In the genomic region with DNA sequence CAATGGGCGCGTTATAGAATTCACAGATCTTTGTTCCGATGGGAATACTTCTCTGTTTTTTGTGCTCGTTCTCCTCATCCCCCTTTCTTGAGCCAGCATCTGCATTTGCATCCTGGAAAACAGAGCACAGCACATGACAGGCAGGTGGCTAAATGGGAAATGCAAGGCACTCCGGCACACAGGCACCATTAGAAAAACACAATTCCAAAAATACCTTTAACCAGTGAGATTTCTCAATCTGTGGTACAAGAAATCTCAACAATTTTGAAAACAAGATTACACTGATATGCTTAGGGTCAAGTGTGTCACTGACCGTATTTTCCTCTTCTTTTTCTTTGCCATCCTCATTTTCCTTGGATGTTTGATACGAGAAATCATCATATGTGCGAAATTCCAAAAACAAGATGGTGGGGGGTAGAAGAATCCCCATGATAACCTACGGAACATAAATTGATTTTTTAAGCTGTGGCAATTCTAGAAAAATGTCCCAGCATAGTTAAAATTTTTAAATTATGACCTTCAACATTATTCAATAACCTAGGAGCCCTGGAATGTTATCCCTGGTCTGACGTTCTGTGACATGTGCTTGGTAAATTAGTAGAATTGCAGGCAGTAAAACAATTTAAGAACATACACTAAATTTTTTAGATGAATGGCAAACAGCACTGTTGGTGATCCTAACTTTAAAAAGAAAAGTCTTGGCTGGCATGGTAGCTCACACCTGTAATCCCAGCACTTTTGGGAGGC, we compare ENCODE assay signal across 30 cellular contexts.
"Had no signal": no experiment of that assay in that cellular context is flagged by ENCODE, and none has a peak within 500 bp of the region (broad histone marks: within the 10 kb centered on the region; RNA-seq: fewer than 3 reads in every experiment).

No MANE protein-coding gene starts in this region.

- H3K27ac ChIP-seq: adrenal gland, cardiac muscle cell, VCaP had no signal

- H3K4me1 ChIP-seq: adrenal gland had no signal

- DNase-seq: activated B cell treated with CpG ODN at 0.5 μM for 24 hours; activated CD4-positive, alpha-beta memory T cell treated with anti-CD3 and anti-CD28 coated beads for 36 hours; activated CD4-positive, alpha-beta T cell treated with anti-CD3 and anti-CD28 coated beads for 4 hours; activated CD4-positive, alpha-beta T cell treated with anti-CD3 and anti-CD28 coated beads, Interleukin-2, amount 10 ng/mL, durations not matched to agents 24 days and 14 days; activated CD4-positive, alpha-beta T cell treated with anti-CD3 and anti-CD28 coated beads, Interleukin-2, amount 50 U/mL, for 1 hour; activated CD4-positive, alpha-beta T cell treated with anti-CD3 and anti-CD28 coated beads, Interleukin-2, amount 50 U/mL, for 4 hours; activated CD4-positive, CD25-positive, alpha-beta regulatory T cell treated with anti-CD3 and anti-CD28 coated beads, Interleukin-2, amount 50 U/mL, for 72 hours; activated CD8-positive, alpha-beta memory T cell treated with anti-CD3 and anti-CD28 coated beads, Interleukin-2, amount 50 U/mL, for 4 hours; activated CD8-positive, alpha-beta T cell treated with anti-CD3 and anti-CD28 coated beads for 36 hours; activated effector memory CD4-positive, alpha-beta T cell treated with anti-CD3 and anti-CD28 coated beads, Interleukin-2, amount 50 U/mL, for 16 hours; activated gamma-delta T cell treated with Interleukin-2 at 50 U/mL for 16 hours; activated naive CD4-positive, alpha-beta T cell; activated naive CD4-positive, alpha-beta T cell treated with anti-CD3 and anti-CD28 coated beads for 36 hours; activated naive CD4-positive, alpha-beta T cell treated with anti-CD3 and anti-CD28 coated beads, Interleukin-2, amount 50 U/mL, for 16 hours; activated naive CD8-positive, alpha-beta T cell treated with anti-CD3 and anti-CD28 coated beads for 36 hours; activated T-cell treated with anti-CD3 and anti-CD28 coated beads for 4 hours; activated T-cell treated with anti-CD3 and anti-CD28 coated beads, Interleukin-2, amount 50 U/mL, for 1 hour; activated T-cell treated with anti-CD3 and anti-CD28 coated beads, Interleukin-2, amount 50 U/mL, for 4 hours; activated T-cell treated with anti-CD3 and anti-CD28 coated beads, Interleukin-2, amount 50 U/mL, for 72 hours; adrenal gland; aorta; caudate nucleus; cerebellar nuclear complex; T-helper 1 cell; T-helper 2 cell; T-helper 9 cell had no signal

- ATAC-seq: activated CD8-positive, alpha-beta T cell treated with anti-CD3 and anti-CD28 coated beads for 36 hours; activated naive CD4-positive, alpha-beta T cell treated with anti-CD3 and anti-CD28 coated beads, Interleukin-2, amount 50 U/mL, for 72 hours; activated T-cell treated with anti-CD3 and anti-CD28 coated beads, Interleukin-2, amount 50 U/mL, for 4 hours; activated T-cell treated with anti-CD3 and anti-CD28 coated beads, Interleukin-2, amount 50 U/mL, for 72 hours; activated T-helper 17 cell treated with anti-CD3 and anti-CD28 coated beads, Interleukin-2, amount 50 U/mL, for 72 hours had no signal

- H3K36me3 ChIP-seq: adrenal gland, cardiac muscle cell had no signal

- H3K9me3 ChIP-seq: adrenal gland had no signal

- H3K4me3 ChIP-seq: adrenal gland, cardiac muscle cell had no signal

- H3K27me3 ChIP-seq: adrenal gland, cardiac muscle cell had no signal
